22 cellular contexts compared by ENCODE assay signal in genomic region chr13:73985789-73986188, GRCh38.
DNase-seq lines count a peak whose midpoint lies in the region; ATAC-seq, FAIRE-seq and TF ChIP-seq lines count a peak whose summit lies in the region.
"Had no signal": no experiment of that assay in that cellular context is flagged by ENCODE, and none has a peak within 500 bp of the region (broad histone marks: within the 10 kb centered on the region; RNA-seq: fewer than 3 reads in every experiment).

No MANE protein-coding gene starts in this region.

- CTCF ChIA-PET in CD8-positive, alpha-beta T cell (lab: Charles Lee) = interaction anchor here (0.8 to 2.1 kb wide), 8 partner anchors 46 to 303 kb away, joined by 3 to 9 read pairs (median 4); no protein-coding TSS in a partner anchor

- H3K4me3 ChIP-seq in BLaER1 (no peak overlapping the region), psoas muscle (no peak overlapping the region)
- H3K4me3 ChIP-seq in CD8-positive, alpha-beta T cell (ENCODE audit: low read depth, low read length) = no peak overlapping the region
- H3K4me3 ChIP-seq: heart left ventricle, K562, lung, skin epidermis had no signal

- peaks cover 33% of the 10 kb centered on the region for H3K36me3 ChIP-seq in BLaER1
- no peaks in the 10 kb centered on the region for H3K36me3 ChIP-seq in CD8-positive, alpha-beta T cell (ENCODE audit: insufficient read depth, low read length)
- H3K36me3 ChIP-seq in psoas muscle (ENCODE audit: insufficient read depth in 1 of 2, low read depth in 1 of 2) = no peaks in the 10 kb centered on the region
- H3K36me3 ChIP-seq: heart left ventricle had no signal

- intact Hi-C loops in CD8-positive, alpha-beta T cell (cut with DNase I, micrococcal nuclease) = loop anchor here (2.0 to 5.0 kb wide), 5 partner anchors 41 to 301 kb away; no protein-coding TSS in a partner anchor
- intact Hi-C loops in psoas muscle (cut with DNase I) = no loop called here

- no peak overlapping the region for H3K9ac ChIP-seq in BLaER1

- H3K4me1 ChIP-seq in BLaER1 (peaks cover 9% of the 10 kb centered on the region; the same call in 1 of the 2 replicates), psoas muscle (no peaks in the 10 kb centered on the region)
- peaks cover 53% of the 10 kb centered on the region for H3K4me1 ChIP-seq in CD8-positive, alpha-beta T cell (ENCODE audit: insufficient read depth, low read length)

- ATAC-seq in CD8-positive, alpha-beta T cell = peak; percentile 26
- ATAC-seq in GM18861 (IDR thresholded peaks at IDR 0.05; ENCODE audit: unreplicated experiment) = no peak
- ATAC-seq in psoas muscle = no peak
- no peak for ATAC-seq in HG02840 (IDR thresholded peaks at IDR 0.05; ENCODE audit: low FRiP score, unreplicated experiment)
- ATAC-seq: K562, SK-N-SH treated with all-trans-retinoic acid at 6 μM for 48 hours had no signal

- no peak for FAIRE-seq in GM19239 (lab: Jason Lieb, UNC)
- FAIRE-seq: GM12891, K562, TTC549 had no signal

- H3K27ac ChIP-seq in BLaER1 = 0 out of 2 replicates have a peak overlapping the region, but pooled peaks have one; percentile 9
- H3K27ac ChIP-seq in CD8-positive, alpha-beta T cell (ENCODE audit: low read depth, low read length) = peak overlapping the region; percentile 40
- H3K27ac ChIP-seq in psoas muscle = no peak overlapping the region

- H3K36me3 Mint-ChIP-seq in CD8-positive, alpha-beta T cell = peaks cover 17% of the 10 kb centered on the region
- H3K36me3 Mint-ChIP-seq in T-helper 1 cell treated with Interleukin-12 subunit alpha and Interleukin-12 subunit beta and Interleukin-4 antibody, amounts not matched to agents 30 μg/mL and 1 μg/mL, for 36 hours (ENCODE audit: low read depth) = peaks cover 5% of the 10 kb centered on the region

- peaks cover 42% of the 10 kb centered on the region for H3K4me1 Mint-ChIP-seq in CD8-positive, alpha-beta T cell (ENCODE audit: low read depth)
- H3K4me1 Mint-ChIP-seq in T-helper 1 cell treated with Interleukin-12 subunit alpha and Interleukin-12 subunit beta and Interleukin-4 antibody, amounts not matched to agents 30 μg/mL and 1 μg/mL, for 36 hours (ENCODE audit: low read depth) = peaks cover 29% of the 10 kb centered on the region

- DNase-seq in CD8-positive, alpha-beta T cell = peak in 1 of 7 experiments; percentile 32
- peak; percentile 11 for DNase-seq in central memory CD4-positive, alpha-beta T cell
- DNase-seq in psoas muscle (no peak), GM19239 (ENCODE audit: insufficient read length, low spot score) (no peak)
- DNase-seq: cerebellar nuclear complex; effector CD8-positive, alpha-beta T cell; GDM1; heart left ventricle; naive B cell; NCI-H2107; NCI-H748 treated with DMSO at 0.1 percent for 48 hours; stimulated activated CD4-positive, alpha-beta T cell treated with anti-CD3 and anti-CD28 coated beads, Interleukin-4, amount 100 ng/mL, for 1 hour had no signal

- no peak overlapping the region for H3K27ac Mint-ChIP-seq in CD8-positive, alpha-beta T cell
- peak overlapping the region; percentile 80 for H3K27ac Mint-ChIP-seq in T-helper 1 cell treated with Interleukin-12 subunit alpha and Interleukin-12 subunit beta and Interleukin-4 antibody, amounts not matched to agents 30 μg/mL and 1 μg/mL, for 36 hours

- H3K9me3 ChIP-seq in BLaER1 = peaks cover 5% of the 10 kb centered on the region; the same call in 1 of the 2 replicates
- no peaks in the 10 kb centered on the region for H3K9me3 ChIP-seq in CD8-positive, alpha-beta T cell (ENCODE audit: low read length)
- H3K9me3 ChIP-seq in psoas muscle = no peaks in the 10 kb centered on the region

- H3K4me3 Mint-ChIP-seq in CD8-positive, alpha-beta T cell = peak overlapping the region; percentile 71
- H3K4me3 Mint-ChIP-seq in T-helper 1 cell treated with Interleukin-12 subunit alpha and Interleukin-12 subunit beta and Interleukin-4 antibody, amounts not matched to agents 30 μg/mL and 1 μg/mL, for 36 hours = peak overlapping the region; percentile 66

- no peak for TF ChIP-seq CTCF in CD8-positive, alpha-beta T cell (IDR thresholded peaks at IDR 0.05)
- no peak for TF ChIP-seq CTCF in psoas muscle (IDR thresholded peaks at IDR 0.05)

- H4K20me1 ChIP-seq in BLaER1 = 0 out of 2 replicates have a peak, but pooled peaks cover 5% of the 10 kb centered on the region

- no peaks in the 10 kb centered on the region for H3K9me3 Mint-ChIP-seq in CD8-positive, alpha-beta T cell
- H3K9me3 Mint-ChIP-seq in T-helper 1 cell treated with Interleukin-12 subunit alpha and Interleukin-12 subunit beta and Interleukin-4 antibody, amounts not matched to agents 30 μg/mL and 1 μg/mL, for 36 hours = no peaks in the 10 kb centered on the region
- H3K9me3 Mint-ChIP-seq: naive B cell had no signal

- H3K27me3 ChIP-seq in BLaER1 (no peaks in the 10 kb centered on the region), psoas muscle (ENCODE audit: insufficient read depth in 3 of 3, low read length in 2 of 3) (no peaks in the 10 kb centered on the region)
- H3K27me3 ChIP-seq in CD8-positive, alpha-beta T cell (ENCODE audit: insufficient read depth, low read length) = no peaks in the 10 kb centered on the region
- H3K27me3 ChIP-seq: heart left ventricle had no signal

- no peak overlapping the region for H3K4me2 ChIP-seq in BLaER1

- POLR2A ChIA-PET in CD8-positive, alpha-beta T cell (lab: Charles Lee) = interaction anchor here (0.5 to 2.4 kb wide), 11 partner anchors 9 to 282 kb away, joined by 3 to 12 read pairs (median 3); no protein-coding TSS in a partner anchor

- H3K27me3 Mint-ChIP-seq in CD8-positive, alpha-beta T cell (ENCODE audit: low read depth) = no peaks in the 10 kb centered on the region
- H3K27me3 Mint-ChIP-seq in T-helper 1 cell treated with Interleukin-12 subunit alpha and Interleukin-12 subunit beta and Interleukin-4 antibody, amounts not matched to agents 30 μg/mL and 1 μg/mL, for 36 hours (ENCODE audit: low read depth) = no peaks in the 10 kb centered on the region
- H3K27me3 Mint-ChIP-seq: naive B cell had no signal

- 80 to 86% (median 84%) methylated on average over 3 of the region's 3 CpGs for WGBS in psoas muscle, 3 donors

Comparison
In these comparisons a context has a peak if more than half of its experiments do, and no peak if none do; other contexts are left out.
1. intact Hi-C loops: an anchor here in CD8-positive, alpha-beta T cell (2.0 to 5.0 kb wide); none called in psoas muscle.